ENCODE assay signal across 8 cellular contexts in genomic region chr14:50062438-50063039, GRCh38. TPM values are rescaled to one million over a fixed set of nuclear protein-coding genes. Genes with fewer than 3 reads are reported as not detected.
A peak's percentile ranks its signal among the peaks of the same experiment; 100 is the strongest.
DNase-seq lines count a peak whose midpoint lies in the region; ATAC-seq and TF ChIP-seq lines count a peak whose summit lies in the region.

No MANE protein-coding gene starts in this region.

- H3K27ac ChIP-seq in SK-N-MC (peak overlapping the region; percentile 99), right lobe of liver (peak overlapping the region; percentile 32 to 87 (median 80))

- ATAC-seq in HG02885 (IDR thresholded peaks at IDR 0.05; ENCODE audit: poor library complexity, unreplicated experiment), result peak; percentile 30
- peak; percentile 69 for ATAC-seq in activated naive CD8-positive, alpha-beta T cell treated with anti-CD3 and anti-CD28 coated beads, Interleukin-2, amount 50 U/mL, for 24 hours
- peak; percentile 45 to 75 (median 52) for ATAC-seq in right lobe of liver
- ATAC-seq in HG02870 (IDR thresholded peaks at IDR 0.05; ENCODE audit: unreplicated experiment), result no peak
- no peak for ATAC-seq in HG02763 (IDR thresholded peaks at IDR 0.05; ENCODE audit: unreplicated experiment)

- TF ChIP-seq CTCF in right lobe of liver (IDR thresholded peaks at IDR 0.05), result no peak

- peaks cover 0 to 38% (median 16%) of the 10 kb centered on the region in 4 donors for H3K4me1 ChIP-seq in right lobe of liver

- no peak overlapping the region for H3K9ac ChIP-seq in SK-N-MC (ENCODE audit: insufficient read length)

- intact Hi-C loops in right lobe of liver (cut with DNase I), result no loop called here

- 69% methylated on average over 4 of the region's 7 CpGs for WGBS in right lobe of liver (ENCODE audit: insufficient coverage, low coverage, low lambda C conversion rate, missing lambda C conversion rate)

- H3K36me3 ChIP-seq in SK-N-MC (ENCODE audit: insufficient read depth, low read length) (no peaks in the 10 kb centered on the region), right lobe of liver (no peaks in the 10 kb centered on the region)

- H3K27me3 Mint-ChIP-seq in activated naive CD8-positive, alpha-beta T cell treated with anti-CD3 and anti-CD28 coated beads, Interleukin-2, amount 50 U/mL, for 24 hours, result no peaks in the 10 kb centered on the region

- peak; percentile 15 for TF ChIP-seq POLR2A in right lobe of liver (IDR thresholded peaks at IDR 0.05)

- H3K4me3 ChIP-seq in SK-N-MC (no peak overlapping the region), right lobe of liver (no peak overlapping the region)

- no peaks in the 10 kb centered on the region for H3K27me3 ChIP-seq in right lobe of liver

- peak overlapping the region; percentile 98 for H3K27ac Mint-ChIP-seq in activated naive CD8-positive, alpha-beta T cell treated with anti-CD3 and anti-CD28 coated beads, Interleukin-2, amount 50 U/mL, for 24 hours

- H3K9me3 Mint-ChIP-seq in activated naive CD8-positive, alpha-beta T cell treated with anti-CD3 and anti-CD28 coated beads, Interleukin-2, amount 50 U/mL, for 24 hours, result no peaks in the 10 kb centered on the region

- H3K9me3 ChIP-seq in SK-N-MC (ENCODE audit: low read depth, low read length) (no peaks in the 10 kb centered on the region), right lobe of liver (no peaks in the 10 kb centered on the region)

- DNase-seq in ELF-1 (ENCODE audit: low read depth, low spot score) (peak; percentile 82), SK-N-MC (ENCODE audit: low read depth, low spot score) (no peak), right lobe of liver (peak in 1 of 3 donors; percentile 38)
- peak; percentile 73 for DNase-seq in activated naive CD8-positive, alpha-beta T cell treated with anti-CD3 and anti-CD28 coated beads, Interleukin-2, amount 50 U/mL, for 24 hours
- DNase-seq in stimulated activated CD8-positive, alpha-beta memory T cell treated with anti-CD3 and anti-CD28 coated beads, Interleukin-4, amount 100 ng/mL, for 24 hours (ENCODE audit: low read depth), result peak; percentile 65

- peak overlapping the region; percentile 89 for H3K4me3 Mint-ChIP-seq in activated naive CD8-positive, alpha-beta T cell treated with anti-CD3 and anti-CD28 coated beads, Interleukin-2, amount 50 U/mL, for 24 hours

- H3K4me1 Mint-ChIP-seq in activated naive CD8-positive, alpha-beta T cell treated with anti-CD3 and anti-CD28 coated beads, Interleukin-2, amount 50 U/mL, for 24 hours, result peaks cover 91% of the 10 kb centered on the region

- peaks cover 15% of the 10 kb centered on the region for H3K36me3 Mint-ChIP-seq in activated naive CD8-positive, alpha-beta T cell treated with anti-CD3 and anti-CD28 coated beads, Interleukin-2, amount 50 U/mL, for 24 hours (ENCODE audit: low read depth)

RNA-seq across cellular contexts. Expression of gene VCPKMT, which starts 53.8 kb away (rescaled TPM):
- total RNA-seq in right lobe of liver, result 1 to 10 TPM; 1.4 to 3.8 (median 3.3) TPM

Comparison
In these comparisons a context has a peak if more than half of its experiments do, and no peak if none do; other contexts are left out.
1. ATAC-seq: peak in HG02885 (single experiment), activated naive CD8-positive, alpha-beta T cell treated with anti-CD3 and anti-CD28 coated beads, Interleukin-2, amount 50 U/mL, for 24 hours (single experiment) and right lobe of liver (4 of 4); none in HG02870 (single experiment) and HG02763 (single experiment).